27 cellular contexts compared by ENCODE assay signal in genomic region chr1:211210965-211211364, GRCh38.
"Had no signal": no experiment of that assay in that cellular context is flagged by ENCODE, and none has a peak within 500 bp of the region (broad histone marks: within the 10 kb centered on the region; RNA-seq: fewer than 3 reads in every experiment).

No MANE protein-coding gene starts in this region.

- H3K4me1 Mint-ChIP-seq: mesothelial cell of epicardium; naive B cell; naive thymus-derived CD8-positive, alpha-beta T cell had no signal

- H3K4me3 ChIP-seq: colonic mucosa, esophagus squamous epithelium, gastrocnemius medialis, heart right ventricle, left ventricle myocardium inferior, lower lobe of right lung, mucosa of descending colon had no signal

- H3K9me3 Mint-ChIP-seq: effector memory CD8-positive, alpha-beta T cell had no signal

- H3K27ac Mint-ChIP-seq: dendritic cell treated with granulocyte-macrophage colony-stimulating factor and Interleukin-4, amounts not matched to agents 40 ng/mL and 50 ng/mL, for 4 days; effector memory CD8-positive, alpha-beta T cell; endodermal cell; mesothelial cell of epicardium; naive thymus-derived CD8-positive, alpha-beta T cell had no signal

- ATAC-seq: effector memory CD8-positive, alpha-beta T cell; esophagus mucosa; gastrocnemius medialis; heart right ventricle; left cardiac atrium; lower lobe of right lung; mucosa of descending colon; naive thymus-derived CD8-positive, alpha-beta T cell had no signal

- H3K9me3 ChIP-seq: colonic mucosa, mucosa of descending colon had no signal

- H3K36me3 ChIP-seq: colonic mucosa, esophagus squamous epithelium, gastrocnemius medialis, heart right ventricle, left ventricle myocardium inferior, lower lobe of right lung had no signal

- DNase-seq: colonic mucosa; cortex of kidney; effector CD8-positive, alpha-beta T cell; effector memory CD8-positive, alpha-beta T cell; endodermal cell; erythroblast; esophagus squamous epithelium; foreskin fibroblast; foreskin melanocyte; gastrocnemius medialis; glutamatergic neuron; heart right ventricle; hippocampal formation; left cardiac atrium; left ventricle myocardium inferior; lower lobe of right lung; mesenchymal stem cell; mucosa of descending colon; naive B cell; naive thymus-derived CD8-positive, alpha-beta T cell had no signal

- FAIRE-seq: endometrium, islet of Langerhans, keratinocyte had no signal

- H3K4me3 Mint-ChIP-seq: dendritic cell treated with granulocyte-macrophage colony-stimulating factor and Interleukin-4, amounts not matched to agents 40 ng/mL and 50 ng/mL, for 4 days; effector memory CD8-positive, alpha-beta T cell; endodermal cell; mesothelial cell of epicardium; naive B cell; naive thymus-derived CD8-positive, alpha-beta T cell had no signal

- H3K4me1 ChIP-seq: colonic mucosa, esophagus squamous epithelium, gastrocnemius medialis, heart right ventricle, left ventricle myocardium inferior, lower lobe of right lung had no signal

- H3K36me3 Mint-ChIP-seq: mesothelial cell of epicardium, naive B cell had no signal

- H3K27ac ChIP-seq: colonic mucosa, epithelial cell of prostate, esophagus squamous epithelium, gastrocnemius medialis, heart right ventricle, left ventricle myocardium inferior, lower lobe of right lung had no signal

- H3K27me3 ChIP-seq: colonic mucosa, esophagus squamous epithelium, gastrocnemius medialis had no signal
